Comparison of ENCODE assay signal across 8 cellular contexts in the genomic region with DNA sequence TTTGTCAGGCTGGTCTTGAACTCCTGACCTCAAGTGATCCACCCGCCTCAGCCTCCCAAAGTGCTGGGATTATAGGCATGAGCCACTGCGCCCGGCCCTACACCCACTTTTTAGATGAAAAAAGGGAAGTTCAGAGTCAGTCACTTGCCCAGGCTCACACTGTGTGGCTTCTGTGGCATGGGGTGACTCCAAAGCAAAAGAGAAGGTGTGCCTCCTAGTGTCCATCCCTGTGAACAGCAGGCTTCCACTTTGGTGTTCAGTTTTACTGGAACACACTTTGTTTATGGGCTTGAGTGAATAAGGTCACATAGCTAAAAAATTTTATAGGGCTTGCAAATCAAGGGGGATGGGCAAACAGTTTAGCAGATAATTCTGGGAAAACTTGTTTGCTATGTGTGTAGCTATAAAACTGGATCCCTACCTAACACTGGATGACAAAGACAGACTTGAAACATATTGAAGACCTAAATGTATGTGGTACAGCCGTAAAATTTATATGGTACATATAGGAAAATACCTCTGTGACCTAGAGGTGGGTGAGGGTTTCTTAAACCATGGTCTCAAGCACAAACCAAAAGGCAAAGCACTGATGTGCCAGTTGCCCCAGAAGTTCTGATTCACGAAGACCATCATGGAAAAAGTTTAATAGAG. TPM values are rescaled to one million over a fixed set of nuclear protein-coding genes. Genes with fewer than 3 reads are reported as not detected.
DNase-seq lines count a peak whose midpoint lies in the region; ATAC-seq and TF ChIP-seq lines count a peak whose summit lies in the region.

No MANE protein-coding gene starts in this region.

- H3K27me3 Mint-ChIP-seq in activated CD8-positive, alpha-beta T cell treated with anti-CD3 and anti-CD28 coated beads, Interleukin-2, amount 10 ng/mL, durations not matched to agents 7 days and 5 days (ENCODE audit: low read depth), result no peaks in the 10 kb centered on the region
- H3K27me3 Mint-ChIP-seq in endothelial cell (ENCODE audit: unreplicated experiment), result peaks cover 6% of the 10 kb centered on the region
- no peaks in the 10 kb centered on the region for H3K27me3 Mint-ChIP-seq in natural killer cell (ENCODE audit: low read depth in 2 of 2)
- H3K27me3 Mint-ChIP-seq in stimulated activated naive CD8-positive, alpha-beta T cell treated with anti-CD3 and anti-CD28 coated beads, Interleukin-15, amount 100 ng/mL, for 72 hours, result no peaks in the 10 kb centered on the region

- peak; percentile 75 for ATAC-seq in HG02885 (IDR thresholded peaks at IDR 0.05; ENCODE audit: poor library complexity, unreplicated experiment)
- peak; percentile 83 for ATAC-seq in activated CD8-positive, alpha-beta T cell treated with anti-CD3 and anti-CD28 coated beads, Interleukin-2, amount 10 ng/mL, durations not matched to agents 7 days and 5 days
- peak; percentile 92 to 99 (median 98) for ATAC-seq in natural killer cell
- peak; percentile 86 for ATAC-seq in stimulated activated naive CD8-positive, alpha-beta T cell treated with anti-CD3 and anti-CD28 coated beads, Interleukin-15, amount 100 ng/mL, for 72 hours

- peaks cover 4% of the 10 kb centered on the region for H3K4me1 Mint-ChIP-seq in activated CD8-positive, alpha-beta T cell treated with anti-CD3 and anti-CD28 coated beads, Interleukin-2, amount 10 ng/mL, durations not matched to agents 7 days and 5 days (ENCODE audit: low read depth)
- no peaks in the 10 kb centered on the region for H3K4me1 Mint-ChIP-seq in endothelial cell (ENCODE audit: unreplicated experiment)
- peaks cover 0 to 5% of the 10 kb centered on the region in 2 donors for H3K4me1 Mint-ChIP-seq in natural killer cell
- no peaks in the 10 kb centered on the region for H3K4me1 Mint-ChIP-seq in stimulated activated naive CD8-positive, alpha-beta T cell treated with anti-CD3 and anti-CD28 coated beads, Interleukin-15, amount 100 ng/mL, for 72 hours

- no peak overlapping the region for H3K4me3 Mint-ChIP-seq in activated CD8-positive, alpha-beta T cell treated with anti-CD3 and anti-CD28 coated beads, Interleukin-2, amount 10 ng/mL, durations not matched to agents 7 days and 5 days
- H3K4me3 Mint-ChIP-seq in endothelial cell (ENCODE audit: unreplicated experiment) (no peak overlapping the region), natural killer cell (no peak overlapping the region)
- H3K4me3 Mint-ChIP-seq in stimulated activated naive CD8-positive, alpha-beta T cell treated with anti-CD3 and anti-CD28 coated beads, Interleukin-15, amount 100 ng/mL, for 72 hours, result no peak overlapping the region

- TF ChIP-seq CTCF in endothelial cell (IDR thresholded peaks at IDR 0.05; ENCODE audit: unreplicated experiment), result peak; percentile 76
- peak; percentile 71 for TF ChIP-seq CTCF in natural killer cell (IDR thresholded peaks at IDR 0.05)

- CTCF ChIA-PET in activated CD8-positive, alpha-beta T cell treated with anti-CD3 and anti-CD28 coated beads, Interleukin-2, amount 10 ng/mL, durations not matched to agents 7 days and 5 days (lab: Charles Lee), result interaction anchor here (0.6 to 1.9 kb wide), 17 partner anchors 9 to 567 kb away, joined by 3 to 15 read pairs (median 4); no protein-coding TSS in a partner anchor

- no peak overlapping the region for H3K27ac Mint-ChIP-seq in activated CD8-positive, alpha-beta T cell treated with anti-CD3 and anti-CD28 coated beads, Interleukin-2, amount 10 ng/mL, durations not matched to agents 7 days and 5 days
- H3K27ac Mint-ChIP-seq in endothelial cell (ENCODE audit: unreplicated experiment) (no peak overlapping the region), natural killer cell (no peak overlapping the region)
- no peak overlapping the region for H3K27ac Mint-ChIP-seq in stimulated activated naive CD8-positive, alpha-beta T cell treated with anti-CD3 and anti-CD28 coated beads, Interleukin-15, amount 100 ng/mL, for 72 hours

- DNase-seq in NCI-H510A treated with DMSO at 0.1 percent for 48 hours (lab: John Stamatoyannopoulos, UW) (peak; percentile 37), NCI-H510A (lab: John Stamatoyannopoulos, UW) (no peak), NCI-H748 treated with DMSO at 0.1 percent for 48 hours (lab: John Stamatoyannopoulos, UW) (peak; percentile 33), endothelial cell (ENCODE audit: low spot score) (peak; percentile 54), natural killer cell (peak; percentile 56)
- DNase-seq in activated CD8-positive, alpha-beta T cell treated with anti-CD3 and anti-CD28 coated beads, Interleukin-2, amount 10 ng/mL, durations not matched to agents 7 days and 5 days, result peak; percentile 79
- DNase-seq in stimulated activated naive CD8-positive, alpha-beta T cell treated with anti-CD3 and anti-CD28 coated beads, Interleukin-15, amount 100 ng/mL, for 72 hours, result peak; percentile 48 to 64

- intact Hi-C loops in natural killer cell (cut with micrococcal nuclease), result loop anchor here (1.0 kb wide), 2 partner anchors 143 to 157 kb away; partner anchors contain the start of gene TXNRD1

- H3K36me3 Mint-ChIP-seq in activated CD8-positive, alpha-beta T cell treated with anti-CD3 and anti-CD28 coated beads, Interleukin-2, amount 10 ng/mL, durations not matched to agents 7 days and 5 days (ENCODE audit: low read depth), result peaks cover 7% of the 10 kb centered on the region
- H3K36me3 Mint-ChIP-seq in endothelial cell (ENCODE audit: low read depth, unreplicated experiment) (peaks cover 4% of the 10 kb centered on the region), natural killer cell (no peaks in the 10 kb centered on the region)

- POLR2A ChIA-PET in activated CD8-positive, alpha-beta T cell treated with anti-CD3 and anti-CD28 coated beads, Interleukin-2, amount 10 ng/mL, durations not matched to agents 7 days and 5 days (lab: Charles Lee), result no interaction called here

- no peaks in the 10 kb centered on the region for H3K9me3 Mint-ChIP-seq in activated CD8-positive, alpha-beta T cell treated with anti-CD3 and anti-CD28 coated beads, Interleukin-2, amount 10 ng/mL, durations not matched to agents 7 days and 5 days (ENCODE audit: insufficient read depth)
- H3K9me3 Mint-ChIP-seq in endothelial cell (ENCODE audit: unreplicated experiment) (no peaks in the 10 kb centered on the region), natural killer cell (no peaks in the 10 kb centered on the region)
- H3K9me3 Mint-ChIP-seq in stimulated activated naive CD8-positive, alpha-beta T cell treated with anti-CD3 and anti-CD28 coated beads, Interleukin-15, amount 100 ng/mL, for 72 hours, result no peaks in the 10 kb centered on the region

RNA-seq across cellular contexts. Expression of gene EID3, which starts 54.9 kb away (rescaled TPM):
- 1 to 10 TPM; 7.2 to 7.8 TPM for total RNA-seq in activated CD8-positive, alpha-beta T cell treated with anti-CD3 and anti-CD28 coated beads, Interleukin-2, amount 10 ng/mL, durations not matched to agents 7 days and 5 days
- total RNA-seq in endothelial cell (ENCODE audit: unreplicated experiment) (2.2 TPM), natural killer cell (10 to 100 TPM; 10.4 to 13.0 (median 12.7) TPM)
